ENCODE assay signal across 10 cellular contexts in genomic region chr1:91523462-91523861, GRCh38. TPM values are rescaled to one million over a fixed set of nuclear protein-coding genes. Genes with fewer than 3 reads are reported as not detected.
DNase-seq lines count a peak whose midpoint lies in the region; ATAC-seq and TF ChIP-seq lines count a peak whose summit lies in the region.
"Had no signal": no experiment of that assay in that cellular context is flagged by ENCODE, and none has a peak within 500 bp of the region (broad histone marks: within the 10 kb centered on the region; RNA-seq: fewer than 3 reads in every experiment).

No MANE protein-coding gene starts in this region.

- intact Hi-C loops in Calu3 (cut with micrococcal nuclease; ENCODE audit: unreplicated experiment): loop anchor here (5.0 kb wide), 1 partner anchor 304 kb away; no protein-coding TSS in a partner anchor

- peak; percentile 31 for DNase-seq in Calu3
- DNase-seq in effector memory CD8-positive, alpha-beta T cell: no peak
- no peak for DNase-seq in ureter (ENCODE audit: low spot score)
- no peak for DNase-seq in NCI-H1417 (lab: John Stamatoyannopoulos, UW)
- no peak for DNase-seq in NCI-H2107 (lab: John Stamatoyannopoulos, UW)
- DNase-seq in inferior parietal cortex (ENCODE audit: extremely low spot score): no peak
- DNase-seq: mesendoderm had no signal

- no peak overlapping the region for H3K4me3 Mint-ChIP-seq in Calu3 (ENCODE audit: low read depth, unreplicated experiment)
- peak overlapping the region in 1 of 2 donors; percentile 8 for H3K4me3 Mint-ChIP-seq in effector memory CD8-positive, alpha-beta T cell

- peak; percentile 98 for ATAC-seq in GM19452 (IDR thresholded peaks at IDR 0.05; ENCODE audit: unreplicated experiment)
- ATAC-seq in HG03103 (IDR thresholded peaks at IDR 0.05; ENCODE audit: low read depth, unreplicated experiment): peak; percentile 90
- ATAC-seq in effector memory CD8-positive, alpha-beta T cell (replicated peaks): peak; percentile 76
- ATAC-seq: K562 had no signal

- CTCF ChIA-PET in Calu3 (lab: Charles Lee): interaction anchor here (0.6 to 1.5 kb wide), 2 partner anchors 117 to 244 kb away, joined by 4 read pairs; no protein-coding TSS in a partner anchor

- no TSS peak for BruUV-seq in Calu3 (replicated peaks; lab: Mats Ljungman, UMichigan)

- no peaks in the 10 kb centered on the region for H3K9me3 Mint-ChIP-seq in Calu3 (ENCODE audit: low read depth, unreplicated experiment)
- H3K9me3 Mint-ChIP-seq in effector memory CD8-positive, alpha-beta T cell: no peaks in the 10 kb centered on the region

- H3K36me3 Mint-ChIP-seq in Calu3 (ENCODE audit: insufficient read depth, unreplicated experiment): no peaks in the 10 kb centered on the region
- no peaks in the 10 kb centered on the region for H3K36me3 Mint-ChIP-seq in effector memory CD8-positive, alpha-beta T cell (ENCODE audit: insufficient read depth)

- H3K27me3 Mint-ChIP-seq in Calu3 (ENCODE audit: unreplicated experiment): no peaks in the 10 kb centered on the region
- H3K27me3 Mint-ChIP-seq in effector memory CD8-positive, alpha-beta T cell: no peaks in the 10 kb centered on the region

- peaks cover 18% of the 10 kb centered on the region for H3K4me1 Mint-ChIP-seq in Calu3 (ENCODE audit: low read depth, unreplicated experiment)
- peaks cover 13 to 47% of the 10 kb centered on the region in 2 donors for H3K4me1 Mint-ChIP-seq in effector memory CD8-positive, alpha-beta T cell (ENCODE audit: low read depth in 2 of 2)

- no peak for TF ChIP-seq CTCF in Calu3 (IDR thresholded peaks at IDR 0.05; ENCODE audit: unreplicated experiment)

- no peak overlapping the region for H3K27ac Mint-ChIP-seq in Calu3 (ENCODE audit: unreplicated experiment)
- H3K27ac Mint-ChIP-seq in effector memory CD8-positive, alpha-beta T cell: peak overlapping the region; percentile 42 to 66

RNA-seq across cellular contexts. Expression of gene CDC7, which starts 22.8 kb away (rescaled TPM):
- total RNA-seq in Calu3 (2022): 15.6 and 16.0 TPM in 2 replicates
- 4.9 TPM for total RNA-seq in ureter
